Comparison of ENCODE assay signal across 36 cellular contexts in the genomic region with DNA sequence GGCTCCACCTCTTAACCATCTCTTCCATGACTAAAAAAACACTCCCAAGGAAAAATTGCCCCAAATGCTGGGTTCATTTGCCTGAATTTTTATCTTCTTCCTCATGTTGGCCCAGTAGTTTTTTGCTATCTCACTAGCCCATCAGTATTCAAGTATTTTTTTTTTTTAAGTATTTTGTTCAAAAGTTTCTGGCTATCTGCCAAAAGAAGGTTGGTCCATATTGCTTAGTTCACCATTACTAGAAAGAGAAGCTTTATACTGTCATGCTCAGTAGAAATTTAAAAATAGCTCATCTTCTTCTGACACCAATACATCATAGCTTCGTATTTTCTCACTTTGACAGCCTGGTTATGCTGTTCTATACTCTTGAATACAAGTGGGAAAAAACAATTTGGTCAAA. TPM values are rescaled to one million over a fixed set of nuclear protein-coding genes. Genes with fewer than 3 reads are reported as not detected.
"Had no signal": no experiment of that assay in that cellular context is flagged by ENCODE, and none has a peak within 500 bp of the region (broad histone marks: within the 10 kb centered on the region; RNA-seq: fewer than 3 reads in every experiment).

No MANE protein-coding gene starts in this region.

- H3K4me3 ChIP-seq: MG63 had no signal

- H3K36me3 ChIP-seq: MG63 had no signal

- DNase-seq: Karpas-422, Kasumi-1, MG63, MM.1S, MV-4-11, NCI-H1048, NCI-H1092, NCI-H1092 treated with DMSO at 0.1 percent for 48 hours, NCI-H1105, NCI-H1105 treated with DMSO at 0.1 percent for 48 hours, NCI-H1417, NCI-H1417 treated with DMSO at 0.1 percent for 48 hours, NCI-H1436, NCI-H1436 treated with DMSO at 0.1 percent for 48 hours, NCI-H146, NCI-H1694, NCI-H1694 treated with DMSO at 0.1 percent for 48 hours, NCI-H187, NCI-H187 treated with DMSO at 0.1 percent for 48 hours, NCI-H1930, NCI-H2029, NCI-H2029 treated with DMSO at 0.1 percent for 48 hours, NCI-H2081, NCI-H2081 treated with DMSO at 0.1 percent for 48 hours, NCI-H2107, NCI-H2171, NCI-H2171 treated with DMSO at 0.1 percent for 48 hours, NCI-H2227 treated with DMSO at 0.1 percent for 48 hours, NCI-H226, NCI-H345, NCI-H446, NCI-H446 treated with DMSO at 0.1 percent for 48 hours, NCI-H510A, NCI-H510A treated with DMSO at 0.1 percent for 48 hours had no signal

- H3K9me3 ChIP-seq: MG63 had no signal

RNA-seq across cellular contexts. Expression of gene PDE9A, which starts 41.0 kb away (rescaled TPM):
- total RNA-seq: LHCN-M2, MCF 10A had no signal
